ENCODE assay signal across 15 cellular contexts in genomic region chr16:12440233-12440530, GRCh38.
DNase-seq lines count a peak whose midpoint lies in the region; ATAC-seq and TF ChIP-seq lines count a peak whose summit lies in the region.
"Had no signal": no experiment of that assay in that cellular context is flagged by ENCODE, and none has a peak within 500 bp of the region (broad histone marks: within the 10 kb centered on the region; RNA-seq: fewer than 3 reads in every experiment).

No MANE protein-coding gene starts in this region.

- H3K9me3 Mint-ChIP-seq in Caco-2 (ENCODE audit: unreplicated experiment): no peaks in the 10 kb centered on the region

- no peak overlapping the region for H3K4me3 Mint-ChIP-seq in Caco-2 (ENCODE audit: unreplicated experiment)
- H3K4me3 Mint-ChIP-seq: H9 had no signal

- intact Hi-C loops in Right ventricle myocardium superior (cut with DNase I) (no loop called here), left ventricle myocardium inferior (cut with micrococcal nuclease) (no loop called here), sciatic nerve (cut with DNase I) (no loop called here), Caco-2 (cut with micrococcal nuclease; ENCODE audit: unreplicated experiment) (no loop called here)

- DNase-seq in Right ventricle myocardium superior (no peak), left ventricle myocardium inferior (no peak), fibroblast of mammary gland (ENCODE audit: low read depth) (peak; percentile 35), renal cortical epithelial cell (ENCODE audit: low read depth) (peak; percentile 26), sciatic nerve (ENCODE audit: low spot score) (no peak), Caco-2 (no peak)
- no peak for DNase-seq in activated CD4-positive, alpha-beta T cell treated with anti-CD3 and anti-CD28 coated beads for 4 hours
- DNase-seq: EL, H9, NCI-H1417 treated with DMSO at 0.1 percent for 48 hours, NCI-H1930, NCI-H748 treated with DMSO at 0.1 percent for 48 hours had no signal

- H3K27ac ChIP-seq in left ventricle myocardium inferior (replicated peaks): no peak overlapping the region
- H3K27ac ChIP-seq: RWPE1, SJSA1 had no signal

- no peak overlapping the region for H3K4me3 ChIP-seq in left ventricle myocardium inferior
- no peak overlapping the region for H3K4me3 ChIP-seq in fibroblast of mammary gland (ENCODE audit: control insufficient read depth, low read depth, low read length)
- no peak overlapping the region for H3K4me3 ChIP-seq in Caco-2 (ENCODE audit: low read depth, low read length)
- H3K4me3 ChIP-seq: SJSA1 had no signal

- no peak overlapping the region for H3K27ac Mint-ChIP-seq in Caco-2 (ENCODE audit: unreplicated experiment)
- H3K27ac Mint-ChIP-seq: H9 had no signal

- no peaks in the 10 kb centered on the region for H3K9me3 ChIP-seq in left ventricle myocardium inferior (replicated peaks)
- H3K9me3 ChIP-seq in Caco-2: no peaks in the 10 kb centered on the region
- H3K9me3 ChIP-seq: SJSA1 had no signal

- ATAC-seq in Right ventricle myocardium superior (ENCODE audit: poor library complexity) (peak; percentile 78), sciatic nerve (no peak)

- no peak for TF ChIP-seq EP300 in Ishikawa (IDR thresholded peaks at IDR 0.05; ENCODE audit: borderline replicate concordance)

- peaks cover 9% of the 10 kb centered on the region for H3K4me1 ChIP-seq in left ventricle myocardium inferior
- H3K4me1 ChIP-seq in Caco-2: no peaks in the 10 kb centered on the region
- H3K4me1 ChIP-seq: SJSA1 had no signal

- TF ChIP-seq RAD21 in Ishikawa (IDR thresholded peaks at IDR 0.05; ENCODE audit: low read depth): no peak

- TF ChIP-seq CTCF in left ventricle myocardium inferior (IDR thresholded peaks at IDR 0.05; ENCODE audit: borderline replicate concordance) (no peak), fibroblast of mammary gland (conservative IDR thresholded peaks at IDR 0.05; ENCODE audit: control insufficient read depth, insufficient read depth, low read depth, low read length) (no peak), Caco-2 (IDR thresholded peaks at IDR 0.05; ENCODE audit: insufficient read depth in 1 of 2, low read depth in 1 of 2, low read length in 1 of 2, severe bottlenecking in 1 of 2, unreplicated experiment in 1 of 2) (no peak)

- no peaks in the 10 kb centered on the region for H3K27me3 ChIP-seq in left ventricle myocardium inferior (ENCODE audit: low read depth)
- H3K27me3 ChIP-seq in Caco-2 (replicated peaks; ENCODE audit: control insufficient read depth, insufficient read depth, low read length): no peaks in the 10 kb centered on the region
- H3K27me3 ChIP-seq: SJSA1 had no signal

- peaks cover 2% of the 10 kb centered on the region for H3K36me3 ChIP-seq in left ventricle myocardium inferior
- H3K36me3 ChIP-seq in Caco-2 (ENCODE audit: control insufficient read depth, insufficient read depth, low read length): no peaks in the 10 kb centered on the region
- H3K36me3 ChIP-seq: SJSA1 had no signal

- no peaks in the 10 kb centered on the region for H3K4me1 Mint-ChIP-seq in Caco-2 (ENCODE audit: low read depth, unreplicated experiment)

- POLR2A ChIA-PET in Caco-2 (lab: Charles Lee): no interaction called here

- H3K27me3 Mint-ChIP-seq in Caco-2 (ENCODE audit: insufficient read depth, unreplicated experiment): no peaks in the 10 kb centered on the region

- CTCF ChIA-PET in Caco-2 (lab: Charles Lee): interaction anchor here (1.1 kb wide), 1 partner anchor 14 kb away, joined by 3 read pairs; no protein-coding TSS in a partner anchor

- no TSS peak for BruUV-seq in Caco-2 (replicated peaks; lab: Mats Ljungman, UMichigan)

- H3K36me3 Mint-ChIP-seq in Caco-2 (ENCODE audit: insufficient read depth, unreplicated experiment): no peaks in the 10 kb centered on the region

TF ChIP-seq in Ishikawa, 13 proteins besides CTCF, POLR2A, EP300 and RAD21:
- TF ChIP-seq TAF1 (IDR thresholded peaks at IDR 0.05; ENCODE audit: low read depth): no peak
- no peak for TF ChIP-seq USF1 (IDR thresholded peaks at IDR 0.05)
- no peak for TF ChIP-seq CREB1 (IDR thresholded peaks at IDR 0.05; ENCODE audit: low read depth)
- TF ChIP-seq REST (IDR thresholded peaks at IDR 0.05; ENCODE audit: low read depth): no peak
- no peak for TF ChIP-seq TCF12 (IDR thresholded peaks at IDR 0.05; ENCODE audit: low read depth)
- peak; percentile 62; the same call in 1 of the 2 replicates for TF ChIP-seq CEBPB (IDR thresholded peaks at IDR 0.05)
- no peak for TF ChIP-seq EGR1 (IDR thresholded peaks at IDR 0.05)
- no peak for TF ChIP-seq FOXM1 (IDR thresholded peaks at IDR 0.05; ENCODE audit: borderline replicate concordance, low read depth)
TF ChIP-seq in Ishikawa: peak in this region for 1.

Comparison
In these comparisons a context has a peak if more than half of its experiments do, and no peak if none do; other contexts are left out.
1. DNase-seq: peak in fibroblast of mammary gland (single experiment) and renal cortical epithelial cell (single experiment); none in Right ventricle myocardium superior (single experiment), left ventricle myocardium inferior (single experiment), sciatic nerve (single experiment), activated CD4-positive, alpha-beta T cell treated with anti-CD3 and anti-CD28 coated beads for 4 hours (0 of 2) and Caco-2 (0 of 2).